11 cellular contexts compared by ENCODE assay signal in the genomic region with DNA sequence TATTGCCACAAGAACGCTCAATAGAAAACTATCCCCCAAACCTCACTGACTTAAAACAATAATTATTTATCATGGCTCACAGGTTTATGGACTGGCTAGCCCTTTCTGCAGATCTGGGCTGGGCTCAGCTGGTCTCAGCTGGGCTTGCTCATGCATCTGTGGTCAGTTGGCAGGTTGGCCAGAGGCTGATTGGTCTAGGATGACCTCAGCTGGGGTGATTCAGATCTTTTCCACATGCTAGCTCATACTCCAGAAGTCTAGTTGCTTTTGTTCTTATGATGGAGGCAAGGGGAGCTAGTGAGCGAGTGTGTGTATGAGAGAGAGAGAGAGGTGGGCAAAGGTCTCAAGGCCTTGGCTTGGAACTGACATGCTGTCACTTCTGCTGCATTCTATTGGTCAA.
A peak's percentile ranks its signal among the peaks of the same experiment; 100 is the strongest.
DNase-seq lines count a peak whose midpoint lies in the region; ATAC-seq and TF ChIP-seq lines count a peak whose summit lies in the region.
"Had no signal": no experiment of that assay in that cellular context is flagged by ENCODE, and none has a peak within 500 bp of the region (broad histone marks: within the 10 kb centered on the region; RNA-seq: fewer than 3 reads in every experiment).

No MANE protein-coding gene starts in this region.

- DNase-seq in C1 segment of cervical spinal cord (lab: John Stamatoyannopoulos, UW) (peak in 11 of 14 donors; percentile 48 to 87 (median 77)), anterior cingulate cortex (lab: John Stamatoyannopoulos, UW) (peak in 49 of 58 donors; percentile 22 to 93 (median 69)), glutamatergic neuron (peak; percentile 59), pons (ENCODE audit: low spot score) (peak; percentile 98), prostate gland (ENCODE audit: low spot score) (no peak), NCI-H2227 (lab: John Stamatoyannopoulos, UW; ENCODE audit: unreplicated experiment) (no peak), mesenteric fat pad (ENCODE audit: low spot score) (no peak)
- DNase-seq: activated CD4-positive, alpha-beta T cell treated with anti-CD3 and anti-CD28 coated beads for 1 hour; stimulated activated naive CD8-positive, alpha-beta T cell treated with anti-CD3 and anti-CD28 coated beads, Interleukin-15, Interleukin-2, amounts not matched to agents 100 U/mL and 50 U/mL, for 24 hours had no signal

- no peak for TF ChIP-seq CTCF in glutamatergic neuron (IDR thresholded peaks at IDR 0.05; ENCODE audit: partially characterized antibody, unreplicated experiment)
- TF ChIP-seq CTCF in prostate gland (IDR thresholded peaks at IDR 0.05): no peak

- H3K27me3 ChIP-seq in prostate gland (replicated peaks; ENCODE audit: insufficient read depth): no peaks in the 10 kb centered on the region

- no peaks in the 10 kb centered on the region for H3K36me3 Mint-ChIP-seq in glutamatergic neuron (ENCODE audit: unreplicated experiment)
- H3K36me3 Mint-ChIP-seq: activated naive CD8-positive, alpha-beta T cell had no signal

- peaks cover 7% of the 10 kb centered on the region for H3K9me3 Mint-ChIP-seq in glutamatergic neuron (ENCODE audit: unreplicated experiment)

- TF ChIP-seq POLR2A in prostate gland (IDR thresholded peaks at IDR 0.05): no peak

- ATAC-seq in GM21447 (IDR thresholded peaks at IDR 0.05; ENCODE audit: unreplicated experiment): no peak
- ATAC-seq: stimulated activated naive CD8-positive, alpha-beta T cell treated with anti-CD3 and anti-CD28 coated beads, Interleukin-15, Interleukin-2, amounts not matched to agents 100 U/mL and 50 U/mL, for 24 hours had no signal

- no peaks in the 10 kb centered on the region for H3K9me3 ChIP-seq in prostate gland

- H3K27ac ChIP-seq in prostate gland: no peak overlapping the region

- WGBS in prostate gland: 81% methylated on average over 2 of the region's 2 CpGs

- H3K4me1 ChIP-seq in prostate gland (replicated peaks): no peaks in the 10 kb centered on the region

- H3K4me3 ChIP-seq in prostate gland: no peak overlapping the region

- peaks cover 19% of the 10 kb centered on the region for H3K4me1 Mint-ChIP-seq in glutamatergic neuron (ENCODE audit: low read depth, unreplicated experiment)

- H3K4me3 Mint-ChIP-seq in glutamatergic neuron (ENCODE audit: unreplicated experiment): peak overlapping the region; percentile 0
- H3K4me3 Mint-ChIP-seq: activated naive CD8-positive, alpha-beta T cell had no signal

- peaks cover 4% of the 10 kb centered on the region for H3K27me3 Mint-ChIP-seq in glutamatergic neuron (ENCODE audit: unreplicated experiment)
- H3K27me3 Mint-ChIP-seq: activated naive CD8-positive, alpha-beta T cell had no signal

- H3K36me3 ChIP-seq in prostate gland: no peaks in the 10 kb centered on the region

- intact Hi-C loops in prostate gland (cut with DNase I): no loop called here

- H3K27ac Mint-ChIP-seq in glutamatergic neuron (ENCODE audit: unreplicated experiment): peak overlapping the region; percentile 91
- H3K27ac Mint-ChIP-seq: activated naive CD8-positive, alpha-beta T cell had no signal

Comparison
In these comparisons a context has a peak if more than half of its experiments do, and no peak if none do; other contexts are left out.
1. DNase-seq: peak in C1 segment of cervical spinal cord (11 of 14), anterior cingulate cortex (49 of 58), glutamatergic neuron (single experiment) and pons (single experiment); none in prostate gland (single experiment), NCI-H2227 (single experiment) and mesenteric fat pad (single experiment).